In the genomic region with DNA sequence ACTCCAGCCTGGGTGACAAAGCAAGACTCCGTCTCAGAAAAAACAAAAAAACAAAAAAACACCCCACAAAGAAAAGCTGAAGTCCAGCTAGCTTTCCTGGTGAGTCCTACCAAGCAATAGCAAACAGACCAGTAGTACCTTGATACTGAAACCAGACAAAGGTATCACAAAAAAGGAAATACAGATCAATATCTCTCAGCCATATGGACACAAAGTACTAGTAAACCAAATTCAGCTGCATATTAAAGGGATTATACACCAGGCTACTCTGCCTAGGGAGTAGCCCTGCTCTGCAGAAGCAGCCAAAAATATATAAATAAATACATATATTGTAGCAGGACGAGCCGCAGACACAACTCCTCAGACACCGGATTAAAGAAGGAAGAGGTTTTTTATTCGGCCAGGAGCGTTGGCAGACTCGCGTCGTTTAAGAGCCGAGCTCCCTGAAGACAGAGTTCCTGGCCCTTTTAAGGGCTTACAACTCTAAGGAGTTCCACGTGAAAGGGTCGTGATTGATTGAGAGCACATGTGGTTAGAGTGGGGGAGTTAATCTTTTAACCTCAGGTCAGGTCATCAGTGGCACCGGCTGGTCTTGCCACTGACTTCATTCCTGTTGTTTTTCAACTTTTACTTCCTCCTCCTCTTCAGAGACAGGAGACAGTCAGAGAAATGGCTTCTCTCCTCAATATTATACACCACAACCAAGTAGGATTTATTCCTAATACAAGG, we compare ENCODE assay signal across 10 cellular contexts. TPM values are rescaled to one million over a fixed set of nuclear protein-coding genes. Genes with fewer than 3 reads are reported as not detected.
A peak's percentile ranks its signal among the peaks of the same experiment; 100 is the strongest.
DNase-seq lines count a peak whose midpoint lies in the region; ATAC-seq and TF ChIP-seq lines count a peak whose summit lies in the region.
"Had no signal": no experiment of that assay in that cellular context is flagged by ENCODE, and none has a peak within 500 bp of the region (broad histone marks: within the 10 kb centered on the region; RNA-seq: fewer than 3 reads in every experiment).

No MANE protein-coding gene starts in this region.

- no peaks in the 10 kb centered on the region for H3K36me3 ChIP-seq in CD4-positive, CD25-positive, alpha-beta regulatory T cell (ENCODE audit: control insufficient read depth, insufficient read depth, low read length)
- H3K36me3 ChIP-seq in adipocyte (ENCODE audit: control insufficient read depth, insufficient read depth, low read length, severe bottlenecking), result no peaks in the 10 kb centered on the region
- H3K36me3 ChIP-seq in naive thymus-derived CD4-positive, alpha-beta T cell (ENCODE audit: control insufficient read depth in 2 of 3, insufficient read depth in 3 of 3, low read length in 3 of 3), result no peaks in the 10 kb centered on the region

- H3K9me3 Mint-ChIP-seq in CD4-positive, CD25-positive, alpha-beta regulatory T cell, result no peaks in the 10 kb centered on the region
- H3K9me3 Mint-ChIP-seq in naive thymus-derived CD4-positive, alpha-beta T cell, result peaks cover 0 to 3% (median 0%) of the 10 kb centered on the region in 11 donors

- no peaks in the 10 kb centered on the region for H3K36me3 Mint-ChIP-seq in CD4-positive, CD25-positive, alpha-beta regulatory T cell
- H3K36me3 Mint-ChIP-seq in naive thymus-derived CD4-positive, alpha-beta T cell, result peaks cover 0 to 2% (median 0%) of the 10 kb centered on the region in 5 donors

- peak overlapping the region in 1 of 3 donors; percentile 43 for H3K27ac Mint-ChIP-seq in CD4-positive, CD25-positive, alpha-beta regulatory T cell
- H3K27ac Mint-ChIP-seq in naive thymus-derived CD4-positive, alpha-beta T cell, result peak overlapping the region in 3 of 9 donors; percentile 12 to 77 (median 51)

- no peaks in the 10 kb centered on the region for H3K27me3 ChIP-seq in CD4-positive, CD25-positive, alpha-beta regulatory T cell (ENCODE audit: control insufficient read depth, insufficient read depth, low read length)
- H3K27me3 ChIP-seq in adipocyte (replicated peaks; ENCODE audit: control insufficient read depth, insufficient read depth, low read length), result peaks cover 14% of the 10 kb centered on the region
- no peaks in the 10 kb centered on the region for H3K27me3 ChIP-seq in naive thymus-derived CD4-positive, alpha-beta T cell (ENCODE audit: control insufficient read depth in 2 of 2, insufficient read depth in 2 of 2, low read length in 2 of 2)

- DNase-seq in CD4-positive, CD25-positive, alpha-beta regulatory T cell, result no peak
- DNase-seq in LNCaP clone FGC (ENCODE audit: low read depth) (peak; percentile 53), adipocyte (ENCODE audit: low read depth) (no peak), NCI-H446 treated with DMSO at 0.1 percent for 48 hours (lab: John Stamatoyannopoulos, UW) (no peak)
- peak in 1 of 9 donors; percentile 4 for DNase-seq in naive thymus-derived CD4-positive, alpha-beta T cell
- DNase-seq in activated CD4-positive, CD25-positive, alpha-beta regulatory T cell (lab: John Stamatoyannopoulos, UW), result no peak
- DNase-seq: NCI-H2171 treated with DMSO at 0.1 percent for 48 hours had no signal

- no peak for ATAC-seq in CD4-positive, CD25-positive, alpha-beta regulatory T cell (ENCODE audit: low read depth in 2 of 2)
- no peak for ATAC-seq in naive thymus-derived CD4-positive, alpha-beta T cell
- ATAC-seq in HG03520 (IDR thresholded peaks at IDR 0.05; ENCODE audit: unreplicated experiment) (no peak), GM18511 (IDR thresholded peaks at IDR 0.05; ENCODE audit: unreplicated experiment) (no peak)

- H3K9ac ChIP-seq in adipocyte (ENCODE audit: low read length), result no peak overlapping the region

- intact Hi-C loops in naive thymus-derived CD4-positive, alpha-beta T cell (cut with micrococcal nuclease), result no loop called here

- H3K4me1 Mint-ChIP-seq in CD4-positive, CD25-positive, alpha-beta regulatory T cell, result peaks cover 3 to 12% (median 7%) of the 10 kb centered on the region in 4 donors
- H3K4me1 Mint-ChIP-seq in naive thymus-derived CD4-positive, alpha-beta T cell, result peaks cover 8 to 19% (median 11%) of the 10 kb centered on the region in 7 donors

- no peaks in the 10 kb centered on the region for H3K9me3 ChIP-seq in CD4-positive, CD25-positive, alpha-beta regulatory T cell (ENCODE audit: control insufficient read depth in 2 of 2, low read length in 2 of 2)
- H3K9me3 ChIP-seq in adipocyte (ENCODE audit: control insufficient read depth, low read length), result no peaks in the 10 kb centered on the region
- no peaks in the 10 kb centered on the region for H3K9me3 ChIP-seq in naive thymus-derived CD4-positive, alpha-beta T cell (ENCODE audit: control insufficient read depth in 2 of 3, low read length in 3 of 3)

- CTCF ChIA-PET in naive thymus-derived CD4-positive, alpha-beta T cell (lab: Charles Lee), result no interaction called here

- no peak overlapping the region for H3K27ac ChIP-seq in CD4-positive, CD25-positive, alpha-beta regulatory T cell (ENCODE audit: insufficient read depth, low read length, poor library complexity, severe bottlenecking)
- no peak overlapping the region for H3K27ac ChIP-seq in naive thymus-derived CD4-positive, alpha-beta T cell (ENCODE audit: low read depth, low read length)

- peaks cover 30% of the 10 kb centered on the region for H3K27me3 Mint-ChIP-seq in CD4-positive, CD25-positive, alpha-beta regulatory T cell
- H3K27me3 Mint-ChIP-seq in naive thymus-derived CD4-positive, alpha-beta T cell, result peaks cover 9 to 24% (median 12%) of the 10 kb centered on the region in 5 donors

- TF ChIP-seq CTCF in LNCaP clone FGC (IDR thresholded peaks at IDR 0.05; ENCODE audit: control insufficient read depth, extremely low read depth, insufficient read depth), result no peak

- H3K4me3 Mint-ChIP-seq in CD4-positive, CD25-positive, alpha-beta regulatory T cell, result peak overlapping the region in 2 of 4 donors; percentile 55 to 56
- H3K4me3 Mint-ChIP-seq in naive thymus-derived CD4-positive, alpha-beta T cell, result peak overlapping the region; percentile 48 to 84 (median 73)

- peak overlapping the region; percentile 43 for H3K4me3 ChIP-seq in CD4-positive, CD25-positive, alpha-beta regulatory T cell (ENCODE audit: low read depth, low read length)
- H3K4me3 ChIP-seq in LNCaP clone FGC (ENCODE audit: low read depth, low read length) (peak overlapping the region; percentile 6; the same call in 1 of the 2 replicates), adipocyte (ENCODE audit: low read length) (peak overlapping the region; percentile 44)
- no peak overlapping the region for H3K4me3 ChIP-seq in naive thymus-derived CD4-positive, alpha-beta T cell (ENCODE audit: low read length)
- H3K4me3 ChIP-seq: lung had no signal

- H3K4me1 ChIP-seq in CD4-positive, CD25-positive, alpha-beta regulatory T cell (ENCODE audit: control insufficient read depth, insufficient read depth, low read length, poor library complexity, severe bottlenecking), result peaks cover 4% of the 10 kb centered on the region
- peaks cover 2% of the 10 kb centered on the region for H3K4me1 ChIP-seq in adipocyte (ENCODE audit: control insufficient read depth, insufficient read depth, low read length)
- H3K4me1 ChIP-seq in naive thymus-derived CD4-positive, alpha-beta T cell (ENCODE audit: control insufficient read depth in 2 of 2, insufficient read depth in 2 of 2, low read length in 2 of 2), result no peaks in the 10 kb centered on the region

- POLR2A ChIA-PET in naive thymus-derived CD4-positive, alpha-beta T cell (lab: Charles Lee), result no interaction called here

RNA-seq across cellular contexts. Expression of gene DTNB, which starts 38.4 kb away (rescaled TPM):
- 50.1 TPM for total RNA-seq in CD4-positive, CD25-positive, alpha-beta regulatory T cell
- polyA plus RNA-seq in CD4-positive, CD25-positive, alpha-beta regulatory T cell, result 10 to 100 TPM; 11.5 to 19.4 (median 14.7) TPM
- 10 to 100 TPM; 32.8 to 56.2 (median 33.8) TPM for total RNA-seq in naive thymus-derived CD4-positive, alpha-beta T cell
- polyA plus RNA-seq in naive thymus-derived CD4-positive, alpha-beta T cell, result 10 to 100 TPM; 17.0 to 24.4 TPM
